1 cellular context compared by ENCODE assay signal in genomic region chr22:49966716-49967332, GRCh38.
TF ChIP-seq lines count a peak whose summit lies in the region.

No MANE protein-coding gene starts in this region.

TF ChIP-seq in K562, 482 proteins besides CTCF, POLR2A, EP300 and RAD21 (continued from another document):
- TF ChIP-seq AFF4 (CRISPR knock-in tag; IDR thresholded peaks at IDR 0.05) (no peak), ZNF282 (CRISPR knock-in tag; IDR thresholded peaks at IDR 0.05) (no peak), MCM2 (IDR thresholded peaks at IDR 0.05; ENCODE audit: low read depth) (no peak), POU5F1 (IDR thresholded peaks at IDR 0.05; ENCODE audit: borderline replicate concordance, low read depth, low read length, partially characterized antibody) (no peak), ZNF239 (CRISPR knock-in tag; IDR thresholded peaks at IDR 0.05) (no peak), NELFE (IDR thresholded peaks at IDR 0.05; ENCODE audit: insufficient read depth, insufficient read length) (no peak), ZNF143 (CRISPR knock-in tag; IDR thresholded peaks at IDR 0.05) (no peak), CBX2 (IDR thresholded peaks at IDR 0.05; ENCODE audit: insufficient read depth, low read length, poor library complexity, severe bottlenecking) (no peak), E2F4 (CRISPR knock-in tag; IDR thresholded peaks at IDR 0.05; ENCODE audit: low read depth) (no peak), VEZF1 (CRISPR knock-in tag; IDR thresholded peaks at IDR 0.05) (0 out of 2 replicates have a peak, but pooled peaks have one; percentile 29), POLR2B (IDR thresholded peaks at IDR 0.05; ENCODE audit: low read depth, partially characterized antibody) (no peak), ZFX (CRISPR knock-in tag; IDR thresholded peaks at IDR 0.05) (peak; percentile 55), GATAD2A (IDR thresholded peaks at IDR 0.05) (no peak), ZNF507 (tag; conservative IDR thresholded peaks at IDR 0.05) (no peak), MYNN (IDR thresholded peaks at IDR 0.05) (no peak), MYNN (CRISPR knock-in tag; IDR thresholded peaks at IDR 0.05) (no peak), SNAPC5 (CRISPR knock-in tag; IDR thresholded peaks at IDR 0.05) (no peak), ZNF785 (CRISPR knock-in tag; IDR thresholded peaks at IDR 0.05) (no peak), ZNF398 (CRISPR knock-in tag; IDR thresholded peaks at IDR 0.05) (no peak), KAT2B (IDR thresholded peaks at IDR 0.05; ENCODE audit: low read depth, low read length) (no peak), ZNF395 (CRISPR knock-in tag; IDR thresholded peaks at IDR 0.05) (0 out of 2 replicates have a peak, but pooled peaks have one; percentile 23), SNRNP70 (optimal IDR thresholded peaks at IDR 0.05; ENCODE audit: low read depth, low read length) (no peak), POLR2AphosphoS2 (IDR thresholded peaks at IDR 0.05; ENCODE audit: low read length) (no peak), ARID4B (CRISPR knock-in tag; IDR thresholded peaks at IDR 0.05) (no peak), HCFC1 (IDR thresholded peaks at IDR 0.05; ENCODE audit: low read depth, low read length) (no peak), FOXP1 (CRISPR knock-in tag; IDR thresholded peaks at IDR 0.05) (no peak), TRIM25 (IDR thresholded peaks at IDR 0.05; ENCODE audit: borderline replicate concordance) (no peak), RCOR1 (IDR thresholded peaks at IDR 0.05; ENCODE audit: borderline replicate concordance in 1 of 2, low read depth in 2 of 2, low read length in 2 of 2) (0 out of 4 replicates have a peak, but pooled peaks of 1 of the 2 experiments have one; percentile 5), WHSC1 (IDR thresholded peaks at IDR 0.05; ENCODE audit: low read length) (no peak), PML (IDR thresholded peaks at IDR 0.05; ENCODE audit: low read length) (no peak), NFIX (CRISPR knock-in tag; IDR thresholded peaks at IDR 0.05; ENCODE audit: low read depth) (no peak), EGR1 (conservative IDR thresholded peaks at IDR 0.05) (peak; percentile 67), ZNF584 (CRISPR knock-in tag; IDR thresholded peaks at IDR 0.05; ENCODE audit: low read depth) (no peak), CEBPG (CRISPR knock-in tag; IDR thresholded peaks at IDR 0.05) (no peak), CEBPG (tag; conservative IDR thresholded peaks at IDR 0.05 in 1 of 2, IDR thresholded peaks at IDR 0.05 in 1 of 2) (no peak), NONO (IDR thresholded peaks at IDR 0.05; ENCODE audit: low read depth in 2 of 2, low read length in 1 of 2) (no peak), ZBTB11 (CRISPR knock-in tag; IDR thresholded peaks at IDR 0.05) (no peak), USF1 (CRISPR knock-in tag; IDR thresholded peaks at IDR 0.05) (no peak), MAX (CRISPR knock-in tag; IDR thresholded peaks at IDR 0.05) (no peak; the same call in 1 of the 2 replicates), POLR3G (IDR thresholded peaks at IDR 0.05; ENCODE audit: extremely low read depth, insufficient read length, insufficient replicate concordance) (no peak), ETV1 (tag; conservative IDR thresholded peaks at IDR 0.05; ENCODE audit: low read depth) (no peak), NBN (IDR thresholded peaks at IDR 0.05; ENCODE audit: low read depth) (no peak)
